9 cellular contexts compared by ENCODE assay signal in the genomic region with DNA sequence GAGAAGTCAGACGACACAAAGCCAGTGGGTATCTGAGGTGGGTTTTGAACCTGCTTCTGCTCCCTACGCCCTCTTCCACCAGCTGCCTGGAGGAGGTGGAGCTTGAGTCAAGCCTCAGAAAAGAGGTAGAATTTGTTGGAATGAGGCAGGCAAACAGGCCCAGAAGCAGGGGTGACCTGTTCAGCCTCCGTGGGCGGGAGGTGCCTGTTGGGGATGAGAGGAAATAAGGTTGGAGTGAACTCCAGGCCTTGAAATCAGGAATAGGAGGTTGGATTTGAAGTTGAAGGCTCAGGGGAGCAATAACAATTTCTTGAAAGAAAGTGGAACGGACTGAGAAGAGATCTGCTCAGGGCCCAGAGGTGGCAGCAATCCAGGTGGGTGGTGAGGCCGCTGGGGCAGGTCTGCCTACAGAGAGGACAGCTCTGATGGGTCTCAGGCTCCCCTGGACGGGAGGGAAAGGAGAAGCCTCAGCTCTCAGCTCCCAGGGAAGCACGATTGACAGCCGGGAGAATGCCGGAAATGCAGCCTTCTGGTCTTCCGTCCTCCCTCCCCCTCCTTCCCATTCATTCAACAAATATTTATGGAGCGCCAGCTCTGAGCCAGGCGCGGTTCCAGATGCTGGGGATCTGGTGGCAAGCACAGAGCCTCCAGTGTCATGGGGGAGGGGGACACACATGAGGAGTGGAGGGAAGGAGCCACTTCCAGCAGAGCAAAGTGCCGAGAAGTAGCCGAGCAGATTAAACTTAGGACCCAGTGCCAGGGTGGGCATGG.
DNase-seq lines count a peak whose midpoint lies in the region; ATAC-seq and TF ChIP-seq lines count a peak whose summit lies in the region.
"Had no signal": no experiment of that assay in that cellular context is flagged by ENCODE, and none has a peak within 500 bp of the region (broad histone marks: within the 10 kb centered on the region; RNA-seq: fewer than 3 reads in every experiment).

No MANE protein-coding gene starts in this region.

- TF ChIP-seq CTCF in choroid plexus epithelial cell (conservative IDR thresholded peaks at IDR 0.05; ENCODE audit: low read depth, low read length), result no peak
- no peak for TF ChIP-seq CTCF in GM10248 (IDR thresholded peaks at IDR 0.05; ENCODE audit: control extremely low read depth, extremely low read depth, low read depth, missing control alignments)

- POLR2A ChIA-PET in GM10248 (lab: Yijun Ruan, JAX), result interaction anchor here (0.6 kb wide), 1 partner anchor 24 kb away, joined by 3 read pairs; no protein-coding TSS in a partner anchor

- ATAC-seq in GM19467 (IDR thresholded peaks at IDR 0.05; ENCODE audit: unreplicated experiment), result no peak
- ATAC-seq in natural killer cell treated with Interleukin-12 subunit alpha and Interleukin-12 subunit beta and Interleukin-15 and Interleukin-18, amount 100 ng/mL, for 72 hours, result no peak

- no peak overlapping the region for H3K4me3 Mint-ChIP-seq in natural killer cell treated with Interleukin-12 subunit alpha and Interleukin-12 subunit beta and Interleukin-15 and Interleukin-18, amount 100 ng/mL, for 72 hours
- H3K4me3 Mint-ChIP-seq: naive B cell had no signal

- DNase-seq in COLO668 (lab: John Stamatoyannopoulos, UW; ENCODE audit: unreplicated experiment), result peak; percentile 70
- DNase-seq in NCI-H1105 (lab: John Stamatoyannopoulos, UW), result peak; percentile 23
- peak; percentile 57 for DNase-seq in choroid plexus epithelial cell (ENCODE audit: low read depth)
- peak; percentile 88 for DNase-seq in myocyte (ENCODE audit: low read depth)
- DNase-seq in GM10248 (ENCODE audit: extremely low spot score), result no peak
- DNase-seq in activated CD8-positive, alpha-beta memory T cell treated with anti-CD3 and anti-CD28 coated beads, Interleukin-2, amount 50 U/mL, for 4 hours, result no peak
- DNase-seq in natural killer cell treated with Interleukin-12 subunit alpha and Interleukin-12 subunit beta and Interleukin-15 and Interleukin-18, amount 100 ng/mL, for 72 hours (ENCODE audit: low spot score), result no peak
- DNase-seq: naive B cell had no signal

- peaks cover 34 to 40% of the 10 kb centered on the region in 2 donors for H3K27me3 Mint-ChIP-seq in natural killer cell treated with Interleukin-12 subunit alpha and Interleukin-12 subunit beta and Interleukin-15 and Interleukin-18, amount 100 ng/mL, for 72 hours

- H3K27ac Mint-ChIP-seq in natural killer cell treated with Interleukin-12 subunit alpha and Interleukin-12 subunit beta and Interleukin-15 and Interleukin-18, amount 100 ng/mL, for 72 hours, result no peak overlapping the region
- H3K27ac Mint-ChIP-seq: naive B cell had no signal

- peak overlapping the region; percentile 61 for H3K4me3 ChIP-seq in choroid plexus epithelial cell (ENCODE audit: low read depth, low read length)

- CTCF ChIA-PET in GM10248 (lab: Yijun Ruan, JAX), result interaction anchor here (0.9 to 2.1 kb wide), 4 partner anchors 17 to 71 kb away, joined by 3 to 8 read pairs (median 3); no protein-coding TSS in a partner anchor

- no peaks in the 10 kb centered on the region for H3K36me3 Mint-ChIP-seq in natural killer cell treated with Interleukin-12 subunit alpha and Interleukin-12 subunit beta and Interleukin-15 and Interleukin-18, amount 100 ng/mL, for 72 hours

- no peaks in the 10 kb centered on the region for H3K9me3 Mint-ChIP-seq in natural killer cell treated with Interleukin-12 subunit alpha and Interleukin-12 subunit beta and Interleukin-15 and Interleukin-18, amount 100 ng/mL, for 72 hours

- peaks cover 0 to 2% of the 10 kb centered on the region in 2 donors for H3K4me1 Mint-ChIP-seq in natural killer cell treated with Interleukin-12 subunit alpha and Interleukin-12 subunit beta and Interleukin-15 and Interleukin-18, amount 100 ng/mL, for 72 hours (ENCODE audit: low read depth in 2 of 2)

Comparison
In these comparisons a context has a peak if more than half of its experiments do, and no peak if none do; other contexts are left out.
1. DNase-seq: peak in COLO668 (single experiment), NCI-H1105 (single experiment), choroid plexus epithelial cell (single experiment) and myocyte (single experiment); none in GM10248 (single experiment), activated CD8-positive, alpha-beta memory T cell treated with anti-CD3 and anti-CD28 coated beads, Interleukin-2, amount 50 U/mL, for 4 hours (single experiment) and natural killer cell treated with Interleukin-12 subunit alpha and Interleukin-12 subunit beta and Interleukin-15 and Interleukin-18, amount 100 ng/mL, for 72 hours (single experiment).